ENCODE assay signal across 8 cellular contexts in the genomic region with DNA sequence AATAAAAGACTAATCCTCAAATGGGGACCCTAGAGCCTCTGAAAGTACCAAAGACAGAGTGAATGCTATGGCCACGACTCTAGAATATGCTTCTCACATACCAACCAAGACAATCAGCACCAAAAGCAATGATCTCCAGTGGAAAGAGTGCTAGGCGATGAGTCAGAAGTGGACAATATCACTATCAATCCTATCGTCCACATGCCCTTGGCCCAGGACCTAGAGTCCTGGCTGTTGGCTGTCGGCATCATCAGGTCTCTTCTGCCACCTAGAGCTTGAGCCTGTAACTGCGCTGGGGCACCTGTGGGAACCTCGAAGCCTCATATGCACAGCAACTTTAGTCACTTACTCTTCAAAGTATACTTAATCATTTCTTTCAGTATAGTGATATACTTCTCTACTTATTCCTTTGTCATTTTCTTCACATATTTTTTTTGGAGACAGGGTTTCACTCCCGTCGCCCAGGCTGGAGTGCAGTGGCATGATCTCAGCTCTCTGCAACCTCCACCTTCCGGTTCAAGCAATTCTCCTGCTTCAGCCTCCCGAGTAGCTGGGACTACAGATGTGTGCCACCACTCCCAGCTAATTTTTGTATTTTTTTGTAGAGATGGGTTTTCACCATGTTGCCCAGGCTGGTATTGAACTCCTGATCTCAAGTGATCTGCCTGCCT. TPM values are rescaled to one million over a fixed set of nuclear protein-coding genes. Genes with fewer than 3 reads are reported as not detected.
DNase-seq lines count a peak whose midpoint lies in the region; ATAC-seq and TF ChIP-seq lines count a peak whose summit lies in the region.

No MANE protein-coding gene starts in this region.

- no peak overlapping the region for H3K27ac ChIP-seq in HEK293 (ENCODE audit: extremely low read depth, low read depth, low read length)
- H3K27ac ChIP-seq in SJSA1 = no peak overlapping the region
- H3K27ac ChIP-seq in iPS DF 6.9 (ENCODE audit: low read length) = no peak overlapping the region

- CTCF ChIA-PET in HEK293 (lab: Yijun Ruan, JAX) = interaction anchor here (0.5 to 1.8 kb wide), 23 partner anchors 8 to 1043 kb away, joined by 3 to 16 read pairs (median 4); a partner anchor contains a TSS

- H3K9me3 ChIP-seq in BE2C (no peaks in the 10 kb centered on the region), HEK293 (ENCODE audit: control insufficient read depth, insufficient read depth, low read depth, low read length) (no peaks in the 10 kb centered on the region), SJSA1 (replicated peaks) (no peaks in the 10 kb centered on the region), iPS DF 6.9 (ENCODE audit: control insufficient read depth, insufficient read depth, low read length) (no peaks in the 10 kb centered on the region)

- H3K36me3 ChIP-seq in BE2C (peaks cover 63% of the 10 kb centered on the region), HEK293 (ENCODE audit: control insufficient read depth in 2 of 2, insufficient read depth in 1 of 2, low read length in 2 of 2) (peaks cover 38 to 69% of the 10 kb centered on the region in 2 experiments), SJSA1 (peaks cover 52% of the 10 kb centered on the region), iPS DF 6.9 (ENCODE audit: control insufficient read depth, insufficient read depth, low read length) (peaks cover 6% of the 10 kb centered on the region)

- TF ChIP-seq CTCF in BE2C (IDR thresholded peaks at IDR 0.05; ENCODE audit: low read depth, low read length) (peak; percentile 87), HEK293 (tag by site-specific recombination; IDR thresholded peaks at IDR 0.05) (no peak), astrocyte of the spinal cord (IDR thresholded peaks at IDR 0.05; ENCODE audit: low read depth, low read length) (peak; percentile 88)

- POLR2A ChIA-PET in HEK293 (lab: Yijun Ruan, JAX) = interaction anchor here (0.6 to 1.8 kb wide), 4 partner anchors 212 to 526 kb away, joined by 3 to 10 read pairs (median 6); a partner anchor contains a TSS

- H3K4me1 ChIP-seq in BE2C (no peaks in the 10 kb centered on the region), HEK293 (ENCODE audit: control insufficient read depth, insufficient read depth, low read length) (no peaks in the 10 kb centered on the region), SJSA1 (replicated peaks) (peaks cover 16% of the 10 kb centered on the region), iPS DF 6.9 (ENCODE audit: control insufficient read depth, insufficient read depth, low read length) (no peaks in the 10 kb centered on the region)

- no peak overlapping the region for H3K4me3 ChIP-seq in BE2C (ENCODE audit: low read depth, low read length)
- no peak overlapping the region for H3K4me3 ChIP-seq in HEK293 (ENCODE audit: low read depth, low read length)
- no peak overlapping the region for H3K4me3 ChIP-seq in SJSA1
- no peak overlapping the region for H3K4me3 ChIP-seq in astrocyte of the spinal cord (ENCODE audit: low read depth, low read length)
- no peak overlapping the region for H3K4me3 ChIP-seq in iPS DF 6.9 (ENCODE audit: low read length)

- DNase-seq in BE2C (peak; percentile 72), SJSA1 (ENCODE audit: low read depth in 1 of 2, low spot score in 2 of 2) (peak; percentile 63 to 75), astrocyte of the spinal cord (ENCODE audit: low read depth, low spot score) (peak; percentile 80), iPS DF 6.9 (ENCODE audit: low read depth, low spot score) (peak; percentile 9)
- DNase-seq in stimulated activated CD4-positive, alpha-beta T cell treated with anti-CD3 and anti-CD28 coated beads, Interleukin-15, amount 100 ng/mL, for 24 hours = peak; percentile 47

- in situ Hi-C loops in astrocyte of the spinal cord (cut with HindIII; ENCODE audit: low sequenced_read_pairs) = no loop called here

- WGBS in iPS DF 6.9 (ENCODE audit: insufficient coverage, insufficient read length) = no CpG with 5 or more reads among the region's 10 CpGs

- H3K27me3 ChIP-seq in BE2C (no peaks in the 10 kb centered on the region), SJSA1 (replicated peaks) (no peaks in the 10 kb centered on the region), iPS DF 6.9 (ENCODE audit: control insufficient read depth, insufficient read depth, low read length) (no peaks in the 10 kb centered on the region)

- ATAC-seq in GM18519 (IDR thresholded peaks at IDR 0.05; ENCODE audit: low FRiP score, unreplicated experiment) (no peak), HG02763 (IDR thresholded peaks at IDR 0.05; ENCODE audit: unreplicated experiment) (no peak)

TF ChIP-seq in HEK293, 187 proteins besides CTCF, POLR2A, EP300 and RAD21:
- 0 out of 2 replicates have a peak, but pooled peaks have one; percentile 12 for TF ChIP-seq ZBTB17 (tag by site-specific recombination; IDR thresholded peaks at IDR 0.05)
- no peak for TF ChIP-seq SP2 (tag by site-specific recombination; IDR thresholded peaks at IDR 0.05)
- peak; percentile 71 for TF ChIP-seq SCRT2 (tag by site-specific recombination; IDR thresholded peaks at IDR 0.05)
- peak; percentile 49 for TF ChIP-seq ZNF654 (tag by site-specific recombination; IDR thresholded peaks at IDR 0.05; ENCODE audit: low read depth)
- peak; percentile 81; the same call in 1 of the 2 replicates for TF ChIP-seq SCRT1 (tag by site-specific recombination; IDR thresholded peaks at IDR 0.05; ENCODE audit: borderline replicate concordance)

RNA-seq across cellular contexts. Expression of a gene that starts 29.7 kb away (rescaled TPM):
- 37.8 TPM for polyA plus RNA-seq in BE2C (2012; ENCODE audit: insufficient read depth, insufficient read length, low read depth)
- total RNA-seq in SJSA1 (2014; rRNA removed; shearing (Covaris generic)) = 49.2 and 51.8 TPM in 2 replicates

Comparison
In these comparisons a context has a peak if more than half of its experiments do, and no peak if none do; other contexts are left out.
1. DNase-seq: peak in every context shown above with its lines; median percentile 80 in astrocyte of the spinal cord; 72 in BE2C; 69 in SJSA1; 47 in stimulated activated CD4-positive, alpha-beta T cell treated with anti-CD3 and anti-CD28 coated beads, Interleukin-15, amount 100 ng/mL, for 24 hours; 9 in iPS DF 6.9.